ENCODE assay signal across 8 cellular contexts in genomic region chr4:48340276-48340904, GRCh38. TPM values are rescaled to one million over a fixed set of nuclear protein-coding genes. Genes with fewer than 3 reads are reported as not detected.
A peak's percentile ranks its signal among the peaks of the same experiment; 100 is the strongest.
DNase-seq lines count a peak whose midpoint lies in the region; ATAC-seq, FAIRE-seq and TF ChIP-seq lines count a peak whose summit lies in the region.

No MANE protein-coding gene starts in this region.

- H4K20me1 ChIP-seq in GM23338 (replicated peaks; ENCODE audit: insufficient read depth) (peaks cover 10% of the 10 kb centered on the region; the same call in 1 of the 2 replicates), OCI-LY7 (ENCODE audit: insufficient read depth, low read length) (peaks cover 23% of the 10 kb centered on the region; the same call in 1 of the 2 replicates), keratinocyte (ENCODE audit: control insufficient read depth, extremely low read depth, insufficient read depth, low read length) (no peaks in the 10 kb centered on the region)

- H3K27me3 ChIP-seq in CD8-positive, alpha-beta T cell (ENCODE audit: insufficient read depth, low read length) = no peaks in the 10 kb centered on the region
- H3K27me3 ChIP-seq in GM23338 (ENCODE audit: insufficient read depth) (no peaks in the 10 kb centered on the region), brain microvascular endothelial cell (replicated peaks) (no peaks in the 10 kb centered on the region), keratinocyte (ENCODE audit: control insufficient read depth, extremely low read depth, insufficient read depth, low read length) (no peaks in the 10 kb centered on the region)

- H3K9me2 ChIP-seq in GM23338 (ENCODE audit: insufficient read depth) (no peaks in the 10 kb centered on the region), OCI-LY7 (ENCODE audit: insufficient read depth, low read length) (no peaks in the 10 kb centered on the region)

- peak; percentile 4 for ATAC-seq in CD8-positive, alpha-beta T cell
- ATAC-seq in GM23338 = peak; percentile 14

- H3F3A ChIP-seq in GM23338 (replicated peaks; ENCODE audit: low read depth) = no peaks in the 10 kb centered on the region

- H3K27me3 Mint-ChIP-seq in CD8-positive, alpha-beta T cell (ENCODE audit: low read depth) = no peaks in the 10 kb centered on the region
- H3K27me3 Mint-ChIP-seq in GM23338 (ENCODE audit: insufficient read depth, low read depth, poor library complexity) = peaks cover 3% of the 10 kb centered on the region

- H3K27ac ChIP-seq in CD8-positive, alpha-beta T cell (ENCODE audit: low read depth, low read length) = peak overlapping the region; percentile 91
- H3K27ac ChIP-seq in GM23338 (ENCODE audit: low read depth) = peak overlapping the region; percentile 93
- peak overlapping the region; percentile 82 for H3K27ac ChIP-seq in OCI-LY7 (ENCODE audit: low read depth, low read length, poor library complexity, severe bottlenecking)
- H3K27ac ChIP-seq in brain microvascular endothelial cell = peak overlapping the region; percentile 92
- H3K27ac ChIP-seq in keratinocyte (ENCODE audit: control insufficient read depth, insufficient read depth, low read length) = peak overlapping the region; percentile 93

- H3K79me2 ChIP-seq in GM23338 (replicated peaks; ENCODE audit: insufficient read depth) (peaks cover 33% of the 10 kb centered on the region), OCI-LY7 (ENCODE audit: insufficient read depth, low read depth, low read length) (peaks cover 38% of the 10 kb centered on the region), keratinocyte (ENCODE audit: control insufficient read depth, insufficient read depth, low read length) (peaks cover 39% of the 10 kb centered on the region)

- H3K9ac ChIP-seq in keratinocyte (ENCODE audit: control insufficient read depth, extremely low read depth, insufficient read depth, low read length) = peak overlapping the region; percentile 84

- peak overlapping the region; percentile 61; the same call in 1 of the 2 replicates for H2AFZ ChIP-seq in GM23338
- H2AFZ ChIP-seq in OCI-LY7 (ENCODE audit: low read length) = peak overlapping the region; percentile 97
- peak overlapping the region; percentile 81 for H2AFZ ChIP-seq in keratinocyte (ENCODE audit: control insufficient read depth, low read length)

- no peaks in the 10 kb centered on the region for H3K9me3 ChIP-seq in CD8-positive, alpha-beta T cell (ENCODE audit: low read length)
- H3K9me3 ChIP-seq in OCI-LY7 (ENCODE audit: low read length) = no peaks in the 10 kb centered on the region
- no peaks in the 10 kb centered on the region for H3K9me3 ChIP-seq in keratinocyte (ENCODE audit: control insufficient read depth, low read depth, low read length)

- BruUV-seq in OCI-LY7 (replicated peaks; lab: Mats Ljungman, UMichigan) = no TSS peak

- no peaks in the 10 kb centered on the region for H3K9me3 Mint-ChIP-seq in CD8-positive, alpha-beta T cell
- H3K9me3 Mint-ChIP-seq in GM23338 = no peaks in the 10 kb centered on the region; the same call in 1 of the 3 replicates

- peak overlapping the region; percentile 99 for H3K4me3 Mint-ChIP-seq in CD8-positive, alpha-beta T cell
- peak overlapping the region; percentile 89 for H3K4me3 Mint-ChIP-seq in GM23338

- H3K9me1 ChIP-seq in keratinocyte (ENCODE audit: control insufficient read depth, extremely low read depth, insufficient read depth, low read length) = no peaks in the 10 kb centered on the region

- H3K4me3 ChIP-seq in CD8-positive, alpha-beta T cell (ENCODE audit: low read depth, low read length) = peak overlapping the region; percentile 93
- H3K4me3 ChIP-seq in GM23338 (peak overlapping the region; percentile 71), OCI-LY7 (ENCODE audit: low read depth, low read length, poor library complexity, severe bottlenecking) (peak overlapping the region; percentile 93), brain microvascular endothelial cell (ENCODE audit: low read depth, low read length) (peak overlapping the region; percentile 59), keratinocyte (ENCODE audit: control insufficient read depth in 2 of 3, extremely low read depth in 1 of 3, insufficient read depth in 2 of 3, low read depth in 1 of 3, low read length in 3 of 3) (peak overlapping the region; percentile 49 to 74 (median 71))

- peak overlapping the region; percentile 69 for H3K4me2 ChIP-seq in GM23338
- peak overlapping the region; percentile 93 for H3K4me2 ChIP-seq in OCI-LY7 (ENCODE audit: low read length)
- H3K4me2 ChIP-seq in keratinocyte (ENCODE audit: control insufficient read depth, extremely low read depth, insufficient read depth, low read depth, low read length) = peak overlapping the region; percentile 95

- TF ChIP-seq CTCF in CD8-positive, alpha-beta T cell (IDR thresholded peaks at IDR 0.05) = no peak
- TF ChIP-seq CTCF in GM23338 (conservative IDR thresholded peaks at IDR 0.05; ENCODE audit: low read depth in 2 of 2) (no peak), OCI-LY7 (conservative IDR thresholded peaks at IDR 0.05; ENCODE audit: low read length) (no peak), brain microvascular endothelial cell (IDR thresholded peaks at IDR 0.05; ENCODE audit: low read depth, low read length, missing control alignments) (no peak), keratinocyte (optimal IDR thresholded peaks at IDR 0.05 in 1 of 3, IDR thresholded peaks at IDR 0.05 in 1 of 3, conservative IDR thresholded peaks at IDR 0.05 in 1 of 3; ENCODE audit: extremely low read depth in 1 of 3, insufficient read depth in 2 of 3, low read length in 3 of 3) (no peak), GM13976 (IDR thresholded peaks at IDR 0.05; ENCODE audit: borderline replicate concordance, control extremely low read depth, extremely low read depth, insufficient read depth, missing control alignments) (no peak)

- peaks cover 11% of the 10 kb centered on the region for H3K36me3 Mint-ChIP-seq in CD8-positive, alpha-beta T cell
- H3K36me3 Mint-ChIP-seq in GM23338 (ENCODE audit: low read depth) = no peaks in the 10 kb centered on the region

- POLR2A ChIA-PET in CD8-positive, alpha-beta T cell (lab: Charles Lee) = interaction anchor here (1.3 to 1.6 kb wide), 3 partner anchors 11 to 291 kb away, joined by 3 to 5 read pairs (median 4); no protein-coding TSS in a partner anchor
- POLR2A ChIA-PET in OCI-LY7 (lab: Charles Lee) = interaction anchor here (0.9 to 1.1 kb wide), 6 partner anchors 7 to 297 kb away, joined by 3 to 4 read pairs (median 3); no protein-coding TSS in a partner anchor

- no peaks in the 10 kb centered on the region for H3K36me3 ChIP-seq in CD8-positive, alpha-beta T cell (ENCODE audit: insufficient read depth, low read length)
- H3K36me3 ChIP-seq in GM23338 (ENCODE audit: insufficient read depth) (no peaks in the 10 kb centered on the region), OCI-LY7 (ENCODE audit: insufficient read depth, low read length) (no peaks in the 10 kb centered on the region), brain microvascular endothelial cell (replicated peaks) (no peaks in the 10 kb centered on the region), keratinocyte (ENCODE audit: control insufficient read depth in 2 of 2, extremely low read depth in 1 of 2, insufficient read depth in 2 of 2, low read length in 2 of 2) (no peaks in the 10 kb centered on the region)

- peaks cover 43% of the 10 kb centered on the region for H3K4me1 Mint-ChIP-seq in CD8-positive, alpha-beta T cell (ENCODE audit: low read depth)
- peaks cover 37% of the 10 kb centered on the region for H3K4me1 Mint-ChIP-seq in GM23338

- dilution Hi-C loops in keratinocyte (cut with MboI; ENCODE audit: extremely low pct_ligation_motif_present, low sequenced_read_pairs) = no loop called here

- FAIRE-seq in keratinocyte (lab: Jason Lieb, UNC) = peak; percentile 44

- intact Hi-C loops in CD8-positive, alpha-beta T cell (cut with DNase I, micrococcal nuclease) = loop anchor here (2.0 to 10.0 kb wide), 11 partner anchors 24 to 878 kb away; partner anchors contain the start of genes COMMD8 (in 2 of the 2), OCIAD1 (in 2 of the 2), OCIAD2 (in 2 of the 2) and TXK (in 2 of the 2)
- intact Hi-C loops in OCI-LY7 (cut with micrococcal nuclease; ENCODE audit: unreplicated experiment) = loop anchor here (2.0 to 10.0 kb wide), 6 partner anchors 143 to 856 kb away; partner anchors contain the start of genes ATP10D, FRYL, NFXL1 and OCIAD1

- peak in 3 of 7 experiments; percentile 9 to 28 (median 16) for DNase-seq in CD8-positive, alpha-beta T cell
- DNase-seq in GM23338 (ENCODE audit: low spot score) (peak; percentile 66), OCI-LY7 (ENCODE audit: low spot score) (peak; percentile 50), brain microvascular endothelial cell (peak; percentile 59), keratinocyte (ENCODE audit: low read depth, low spot score) (no peak), NCI-H1417 treated with DMSO at 0.1 percent for 48 hours (lab: John Stamatoyannopoulos, UW) (no peak), GM13976 (ENCODE audit: low spot score) (no peak)
- DNase-seq in stimulated activated CD4-positive, alpha-beta T cell treated with anti-CD3 and anti-CD28 coated beads, Interleukin-2, amount 100 ng/mL, for 4 hours (ENCODE audit: low read depth) = peak; percentile 10

- H3K4me1 ChIP-seq in CD8-positive, alpha-beta T cell (ENCODE audit: insufficient read depth, low read length) = peaks cover 29% of the 10 kb centered on the region
- H3K4me1 ChIP-seq in GM23338 (ENCODE audit: insufficient read depth) (peaks cover 41% of the 10 kb centered on the region), OCI-LY7 (ENCODE audit: insufficient read depth, low read length, poor library complexity, severe bottlenecking) (peaks cover 29% of the 10 kb centered on the region), keratinocyte (ENCODE audit: control insufficient read depth, extremely low read depth, insufficient read depth, low read length) (peaks cover 48% of the 10 kb centered on the region)

- CTCF ChIA-PET in CD8-positive, alpha-beta T cell (lab: Charles Lee) = interaction anchor here (1.2 kb wide), 1 partner anchor 10 kb away, joined by 4 read pairs; no protein-coding TSS in a partner anchor
- CTCF ChIA-PET in OCI-LY7 (lab: Charles Lee; ENCODE audit: unreplicated experiment) = no interaction called here

- in situ Hi-C loops in brain microvascular endothelial cell (cut with HindIII; ENCODE audit: low pct_ligation_motif_present, low sequenced_read_pairs) = no loop called here
- in situ Hi-C loops in GM13976 (cut with MboI; ENCODE audit: low sequenced_read_pairs, unreplicated experiment) = no loop called here

- H3K27ac Mint-ChIP-seq in CD8-positive, alpha-beta T cell = peak overlapping the region; percentile 99
- H3K27ac Mint-ChIP-seq in GM23338 = peak overlapping the region; percentile 62

RNA-seq across cellular contexts. Expression of gene SLAIN2, which starts 0.9 kb away (rescaled TPM):
- 10 to 100 TPM; 62.4 to 76.5 TPM for total RNA-seq in CD8-positive, alpha-beta T cell
- total RNA-seq in GM23338 (2014; rRNA removed; shearing (Covaris generic)) = 27.9 and 33.5 TPM in 2 replicates
- 21.2 and 21.9 TPM in 2 replicates for polyA plus RNA-seq in GM23338 (2016; fragmentation: Nextera tagmentation; extraction: Ambion mirVana)
- 21.1 and 24.7 TPM in 2 replicates for total RNA-seq in OCI-LY7 (2014; rRNA removed; shearing (Covaris generic))
- total RNA-seq in OCI-LY7 (2022) = 39.4 and 40.2 TPM in 2 replicates
- polyA plus RNA-seq in keratinocyte = 57.0 to 72.4 TPM (median 69.1 TPM) in 3 replicates
- 165 TPM for polyA plus RNA-seq in keratinocyte (2011; ENCODE audit: low read depth)
- polyA plus RNA-seq in keratinocyte (2011; cell fraction: cytosol; rRNA removed) = 66.9 and 127 TPM in 2 replicates
- 86.3 and 92.6 TPM in 2 replicates for polyA plus RNA-seq in keratinocyte (2011; cell fraction: nucleus; rRNA removed)
- 61.0 and 120 TPM in 2 replicates for polyA plus RNA-seq in keratinocyte (2012; ENCODE audit: low replicate concordance)
- 45.3 to 69.1 TPM (median 46.9 TPM) in 3 replicates for polyA minus RNA-seq in keratinocyte
- polyA minus RNA-seq in keratinocyte (2011; cell fraction: cytosol; rRNA and poly(A)+ RNA removed) = 22.8 TPM
- polyA minus RNA-seq in keratinocyte (2011; cell fraction: nucleus; rRNA and poly(A)+ RNA removed) = 28.4 and 62.3 TPM in 2 replicates

Comparison
In these comparisons a context has a peak if more than half of its experiments do, and no peak if none do; other contexts are left out.
1. DNase-seq: peak in GM23338 (single experiment), OCI-LY7 (single experiment), brain microvascular endothelial cell (single experiment) and stimulated activated CD4-positive, alpha-beta T cell treated with anti-CD3 and anti-CD28 coated beads, Interleukin-2, amount 100 ng/mL, for 4 hours (single experiment); none in keratinocyte (single experiment), NCI-H1417 treated with DMSO at 0.1 percent for 48 hours (single experiment) and GM13976 (single experiment).
2. Peak in every context shown above with its lines, with median percentiles within 50 percentile points of each other: H3K27ac ChIP-seq, H3K4me3 ChIP-seq, H2AFZ ChIP-seq and H3K4me2 ChIP-seq.